In the genomic region with DNA sequence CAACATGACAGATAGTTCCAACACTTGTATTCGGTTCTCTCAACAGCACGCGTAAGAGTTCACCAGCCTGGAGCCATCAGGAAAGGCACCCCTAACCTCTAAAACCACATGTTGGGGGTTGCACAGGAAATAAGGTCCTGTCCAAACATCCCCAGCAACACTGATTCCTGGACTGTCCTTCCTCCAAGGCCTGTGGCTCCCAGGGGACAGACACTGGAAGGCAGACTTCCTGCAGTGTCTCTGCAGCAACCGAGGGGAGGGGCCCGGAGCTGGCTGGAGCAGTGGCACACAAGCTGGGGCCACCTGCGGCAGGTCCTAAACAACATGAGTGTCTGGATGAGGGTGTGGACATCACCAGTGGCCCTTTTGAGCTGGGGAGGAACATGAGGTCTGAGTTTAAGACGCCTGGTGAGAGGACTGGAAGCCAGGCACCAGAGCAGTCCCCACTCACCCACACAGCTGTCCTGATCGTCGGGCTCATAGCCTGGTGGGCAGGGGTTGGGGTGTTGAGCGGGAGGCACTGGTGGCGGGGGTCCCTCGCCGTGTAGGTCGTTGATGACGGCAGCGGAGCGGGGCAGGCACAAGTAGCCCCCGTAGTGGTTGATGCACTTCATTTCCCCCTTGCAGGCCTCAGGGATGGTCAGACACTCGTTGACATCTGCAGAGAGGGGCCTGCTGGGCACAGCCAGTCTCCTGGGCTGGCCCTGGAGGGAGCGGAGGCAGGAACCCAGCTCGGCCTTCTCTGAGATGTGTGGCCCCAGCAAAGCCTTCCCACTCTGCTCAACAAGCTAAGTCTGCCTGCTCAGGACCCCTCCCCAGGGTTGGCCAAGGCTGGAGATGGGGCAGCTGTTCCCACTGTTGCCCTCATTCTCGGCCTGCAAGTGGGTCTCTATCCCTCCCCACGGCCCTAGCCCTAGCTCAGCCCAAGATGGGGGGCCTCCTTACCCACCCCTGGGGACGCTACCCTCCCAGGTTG, we compare ENCODE assay signal across 8 cellular contexts. TPM values are rescaled to one million over a fixed set of nuclear protein-coding genes. Genes with fewer than 3 reads are reported as not detected.
DNase-seq lines count a peak whose midpoint lies in the region.
"Had no signal": no experiment of that assay in that cellular context is flagged by ENCODE, and none has a peak within 500 bp of the region (broad histone marks: within the 10 kb centered on the region; RNA-seq: fewer than 3 reads in every experiment).

No MANE protein-coding gene starts in this region.

- H3K27me3 Mint-ChIP-seq in activated T-helper 2 cell treated with anti-CD3 and anti-CD28 coated beads, Interferon-gamma antibody, Interleukin-2, Interleukin-4, amounts not matched to agents 10 μg/mL and 5 μg/mL and 100 μg/mL, durations not matched to agents 14 hours and 24 hours and 36 hours (ENCODE audit: low read depth), result no peaks in the 10 kb centered on the region

- H3K9me3 ChIP-seq in muscle layer of duodenum (ENCODE audit: control insufficient read depth in 1 of 2, low read length in 2 of 2), result no peaks in the 10 kb centered on the region
- H3K9me3 ChIP-seq: body of pancreas had no signal

- H3K4me3 Mint-ChIP-seq in activated T-helper 2 cell treated with anti-CD3 and anti-CD28 coated beads, Interferon-gamma antibody, Interleukin-2, Interleukin-4, amounts not matched to agents 10 μg/mL and 5 μg/mL and 100 μg/mL, durations not matched to agents 14 hours and 24 hours and 36 hours (ENCODE audit: low read depth), result no peak overlapping the region

- peaks cover 10 to 26% of the 10 kb centered on the region in 2 donors for H3K4me1 ChIP-seq in muscle layer of duodenum (ENCODE audit: control insufficient read depth in 1 of 2, insufficient read depth in 2 of 2, low read length in 2 of 2)

- peak overlapping the region; percentile 54 for H3K27ac ChIP-seq in muscle layer of duodenum (ENCODE audit: low read length)

- H3K27me3 ChIP-seq in muscle layer of duodenum (ENCODE audit: low read depth, low read length), result no peaks in the 10 kb centered on the region
- H3K27me3 ChIP-seq: body of pancreas had no signal

- H3K36me3 ChIP-seq in muscle layer of duodenum (ENCODE audit: control insufficient read depth in 1 of 2, insufficient read depth in 2 of 2, low read length in 2 of 2), result peaks cover 11 to 35% of the 10 kb centered on the region in 2 donors

- intact Hi-C loops in activated T-helper 2 cell treated with anti-CD3 and anti-CD28 coated beads, Interferon-gamma antibody, Interleukin-2, Interleukin-4, amounts not matched to agents 10 μg/mL and 5 μg/mL and 100 μg/mL, durations not matched to agents 14 hours and 24 hours and 36 hours (cut with micrococcal nuclease), result no loop called here

- no peaks in the 10 kb centered on the region for H3K9me3 Mint-ChIP-seq in activated T-helper 2 cell treated with anti-CD3 and anti-CD28 coated beads, Interferon-gamma antibody, Interleukin-2, Interleukin-4, amounts not matched to agents 10 μg/mL and 5 μg/mL and 100 μg/mL, durations not matched to agents 14 hours and 24 hours and 36 hours

- peaks cover 15% of the 10 kb centered on the region for H3K36me3 Mint-ChIP-seq in activated T-helper 2 cell treated with anti-CD3 and anti-CD28 coated beads, Interferon-gamma antibody, Interleukin-2, Interleukin-4, amounts not matched to agents 10 μg/mL and 5 μg/mL and 100 μg/mL, durations not matched to agents 14 hours and 24 hours and 36 hours (ENCODE audit: low read depth)

- no peak overlapping the region for H3K27ac Mint-ChIP-seq in activated T-helper 2 cell treated with anti-CD3 and anti-CD28 coated beads, Interferon-gamma antibody, Interleukin-2, Interleukin-4, amounts not matched to agents 10 μg/mL and 5 μg/mL and 100 μg/mL, durations not matched to agents 14 hours and 24 hours and 36 hours

- peak; percentile 78 for DNase-seq in DMS153 (lab: John Stamatoyannopoulos, UW)
- DNase-seq in UCSD-AML1 (lab: John Stamatoyannopoulos, UW; ENCODE audit: unreplicated experiment), result peak; percentile 72
- no peak for DNase-seq in OCI-M2 (lab: John Stamatoyannopoulos, UW; ENCODE audit: unreplicated experiment)
- DNase-seq in activated T-helper 2 cell treated with anti-CD3 and anti-CD28 coated beads, Interferon-gamma antibody, Interleukin-2, Interleukin-4, amounts not matched to agents 10 μg/mL and 5 μg/mL and 100 μg/mL, durations not matched to agents 14 hours and 24 hours and 36 hours (ENCODE audit: low spot score), result no peak
- no peak for DNase-seq in activated naive CD4-positive, alpha-beta T cell treated with Interleukin-2 at 50 U/mL for 16 hours
- DNase-seq: NCI-H2107 had no signal

- H3K4me3 ChIP-seq in muscle layer of duodenum (ENCODE audit: low read depth in 1 of 2, low read length in 2 of 2), result peak overlapping the region; percentile 48 to 75
- H3K4me3 ChIP-seq: body of pancreas had no signal

- peaks cover 13% of the 10 kb centered on the region for H3K4me1 Mint-ChIP-seq in activated T-helper 2 cell treated with anti-CD3 and anti-CD28 coated beads, Interferon-gamma antibody, Interleukin-2, Interleukin-4, amounts not matched to agents 10 μg/mL and 5 μg/mL and 100 μg/mL, durations not matched to agents 14 hours and 24 hours and 36 hours (ENCODE audit: low read depth)

RNA-seq across cellular contexts. Expression of a gene that starts 1.6 kb away (rescaled TPM):
- total RNA-seq in activated T-helper 2 cell treated with anti-CD3 and anti-CD28 coated beads, Interferon-gamma antibody, Interleukin-2, Interleukin-4, amounts not matched to agents 10 μg/mL and 5 μg/mL and 100 μg/mL, durations not matched to agents 14 hours and 24 hours and 36 hours, result 8.8 and 9.2 TPM in 2 replicates

RNA-seq across cellular contexts. Expression of a gene that starts 8.6 kb away (rescaled TPM):
- total RNA-seq in activated T-helper 2 cell treated with anti-CD3 and anti-CD28 coated beads, Interferon-gamma antibody, Interleukin-2, Interleukin-4, amounts not matched to agents 10 μg/mL and 5 μg/mL and 100 μg/mL, durations not matched to agents 14 hours and 24 hours and 36 hours, result 10.0 and 10.3 TPM in 2 replicates

RNA-seq across cellular contexts. Expression of a gene that starts 10.8 kb away (rescaled TPM):
- total RNA-seq in activated T-helper 2 cell treated with anti-CD3 and anti-CD28 coated beads, Interferon-gamma antibody, Interleukin-2, Interleukin-4, amounts not matched to agents 10 μg/mL and 5 μg/mL and 100 μg/mL, durations not matched to agents 14 hours and 24 hours and 36 hours, result 84.9 and 90.5 TPM in 2 replicates

RNA-seq across cellular contexts. Expression of a gene that starts 13.0 kb away (rescaled TPM):
- 1,155 and 1,184 TPM in 2 replicates for total RNA-seq in activated T-helper 2 cell treated with anti-CD3 and anti-CD28 coated beads, Interferon-gamma antibody, Interleukin-2, Interleukin-4, amounts not matched to agents 10 μg/mL and 5 μg/mL and 100 μg/mL, durations not matched to agents 14 hours and 24 hours and 36 hours

RNA-seq across cellular contexts. Expression of a gene that starts 17.3 kb away (rescaled TPM):
- total RNA-seq in activated T-helper 2 cell treated with anti-CD3 and anti-CD28 coated beads, Interferon-gamma antibody, Interleukin-2, Interleukin-4, amounts not matched to agents 10 μg/mL and 5 μg/mL and 100 μg/mL, durations not matched to agents 14 hours and 24 hours and 36 hours, result 95.4 and 99.8 TPM in 2 replicates

Comparison
In these comparisons a context has a peak if more than half of its experiments do, and no peak if none do; other contexts are left out.
1. DNase-seq: peak in DMS153 (single experiment) and UCSD-AML1 (single experiment); none in OCI-M2 (single experiment), activated T-helper 2 cell treated with anti-CD3 and anti-CD28 coated beads, Interferon-gamma antibody, Interleukin-2, Interleukin-4, amounts not matched to agents 10 μg/mL and 5 μg/mL and 100 μg/mL, durations not matched to agents 14 hours and 24 hours and 36 hours (single experiment) and activated naive CD4-positive, alpha-beta T cell treated with Interleukin-2 at 50 U/mL for 16 hours (single experiment).